26 cellular contexts compared by ENCODE assay signal in the genomic region with DNA sequence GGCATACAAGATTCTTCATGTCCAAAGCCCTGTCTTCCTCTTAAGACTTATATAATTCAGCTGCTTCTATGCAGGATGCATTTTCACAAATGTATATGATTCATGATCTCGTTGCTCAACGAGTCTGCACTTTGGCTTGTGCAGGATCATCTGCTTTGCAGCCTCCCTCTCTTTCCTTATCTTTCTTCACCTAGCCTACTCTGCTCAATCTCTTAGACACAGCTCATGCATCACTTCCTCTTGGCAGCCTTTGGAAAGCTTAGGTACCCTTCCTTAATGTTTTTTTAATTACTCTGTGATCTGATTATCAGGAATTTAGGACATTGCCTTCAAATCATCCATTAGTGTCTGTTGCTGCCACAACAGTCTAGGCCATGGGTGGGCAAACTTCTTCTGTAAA.
"Had no signal": no experiment of that assay in that cellular context is flagged by ENCODE, and none has a peak within 500 bp of the region (broad histone marks: within the 10 kb centered on the region; RNA-seq: fewer than 3 reads in every experiment).

No MANE protein-coding gene starts in this region.

- DNase-seq: dermis blood vessel endothelial cell; effector memory CD4-positive, alpha-beta T cell; esophagus squamous epithelium; foreskin melanocyte; hypothalamus; immature natural killer cell; islet precursor cell; kidney glomerular epithelial cell; left colon; left ventricle myocardium superior; lower lobe of right lung; naive thymus-derived CD8-positive, alpha-beta T cell; nephron progenitor cell; nucleus accumbens; posterior cingulate gyrus; psoas muscle; right cardiac atrium; sigmoid colon; stimulated activated CD4-positive, alpha-beta T cell treated with anti-CD3 and anti-CD28 coated beads, Interleukin-2, amount 100 ng/mL, for 24 hours; stimulated activated CD4-positive, alpha-beta T cell treated with anti-CD3 and anti-CD28 coated beads, Interleukin-4, amount 100 ng/mL, for 24 hours; stimulated activated naive CD4-positive, alpha-beta T cell treated with Interleukin-2 at 50 U/mL for 16 hours; stomach; thyroid gland; trophoblast cell had no signal

- H3K27me3 ChIP-seq: sigmoid colon, stomach, thyroid gland, vagina had no signal

- H3K4me3 ChIP-seq: esophagus squamous epithelium, lower lobe of right lung, psoas muscle, sigmoid colon, stomach, thyroid gland, vagina had no signal

- ATAC-seq: left colon; left ventricle myocardium superior; lower lobe of right lung; naive thymus-derived CD8-positive, alpha-beta T cell; psoas muscle; right cardiac atrium; stimulated activated effector memory CD8-positive, alpha-beta T cell treated with anti-CD3 and anti-CD28 coated beads, Interleukin-12 subunit alpha, Interleukin-12 subunit beta, amount 100 ng/mL, for 72 hours had no signal

- H3K36me3 ChIP-seq: esophagus squamous epithelium, lower lobe of right lung, sigmoid colon, stomach, thyroid gland, vagina had no signal

- H3K27ac ChIP-seq: esophagus squamous epithelium, lower lobe of right lung, psoas muscle, sigmoid colon, stomach, thyroid gland, vagina had no signal

- H3K9me3 ChIP-seq: esophagus squamous epithelium, lower lobe of right lung, psoas muscle, sigmoid colon, stomach, thyroid gland, vagina had no signal

- H3K4me1 ChIP-seq: esophagus squamous epithelium, lower lobe of right lung, psoas muscle, sigmoid colon, stomach, thyroid gland, vagina had no signal
